1 cellular context compared by ENCODE assay signal in genomic region chr10:43648392-43649148, GRCh38.
TF ChIP-seq lines count a peak whose summit lies in the region.

A gene with protein sequence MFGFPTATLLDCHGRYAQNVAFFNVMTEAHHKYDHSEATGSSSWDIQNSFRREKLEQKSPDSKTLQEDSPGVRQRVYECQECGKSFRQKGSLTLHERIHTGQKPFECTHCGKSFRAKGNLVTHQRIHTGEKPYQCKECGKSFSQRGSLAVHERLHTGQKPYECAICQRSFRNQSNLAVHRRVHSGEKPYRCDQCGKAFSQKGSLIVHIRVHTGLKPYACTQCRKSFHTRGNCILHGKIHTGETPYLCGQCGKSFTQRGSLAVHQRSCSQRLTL (minus strand): TSS chr10:43648881. CDS start chr10:43646133, 2,748 bp downstream.

TF ChIP-seq in K562, 482 proteins besides CTCF, POLR2A, EP300 and RAD21 (continued from another document and continues in another):
- TF ChIP-seq HMGXB4 (CRISPR knock-in tag; IDR thresholded peaks at IDR 0.05) (no peak), SPI1 (IDR thresholded peaks at IDR 0.05; ENCODE audit: borderline replicate concordance, low read depth, low read length) (no peak), ZNF212 (CRISPR knock-in tag; IDR thresholded peaks at IDR 0.05) (no peak; the same call in 1 of the 2 replicates), RBM15 (IDR thresholded peaks at IDR 0.05; ENCODE audit: insufficient read depth, low read length) (no peak), ZNF444 (CRISPR knock-in tag; IDR thresholded peaks at IDR 0.05) (no peak), GATAD2B (IDR thresholded peaks at IDR 0.05; ENCODE audit: borderline replicate concordance) (peak; percentile 84), HDGF (IDR thresholded peaks at IDR 0.05) (no peak), PURB (CRISPR knock-in tag; IDR thresholded peaks at IDR 0.05; ENCODE audit: low read depth) (no peak), ZNF512 (tag; IDR thresholded peaks at IDR 0.05) (no peak), SNIP1 (IDR thresholded peaks at IDR 0.05; ENCODE audit: low read depth) (no peak), ZNF77 (CRISPR knock-in tag; IDR thresholded peaks at IDR 0.05) (no peak), RB1 (IDR thresholded peaks at IDR 0.05; ENCODE audit: low read depth) (peak; percentile 80), YBX1 (IDR thresholded peaks at IDR 0.05) (no peak), CBX5 (IDR thresholded peaks at IDR 0.05; ENCODE audit: borderline replicate concordance, low read depth) (no peak), SAP30 (IDR thresholded peaks at IDR 0.05; ENCODE audit: borderline replicate concordance, insufficient read depth, low read depth, low read length, poor library complexity, severe bottlenecking) (peak; percentile 43), ZNF165 (CRISPR knock-in tag; IDR thresholded peaks at IDR 0.05; ENCODE audit: borderline replicate concordance) (no peak), ZNF175 (CRISPR knock-in tag; IDR thresholded peaks at IDR 0.05; ENCODE audit: low read depth) (peak; percentile 71; the same call in 1 of the 2 replicates), ETV1 (tag; conservative IDR thresholded peaks at IDR 0.05; ENCODE audit: low read depth) (no peak), MCM3 (IDR thresholded peaks at IDR 0.05) (no peak), MTA2 (IDR thresholded peaks at IDR 0.05; ENCODE audit: low read depth) (no peak), ZNF696 (CRISPR knock-in tag; conservative IDR thresholded peaks at IDR 0.05) (no peak), TEAD4 (IDR thresholded peaks at IDR 0.05; ENCODE audit: low read length) (no peak), TEAD4 (CRISPR knock-in tag; IDR thresholded peaks at IDR 0.05; ENCODE audit: borderline replicate concordance) (0 out of 2 replicates have a peak, but pooled peaks have one; percentile 61), NFE2 (IDR thresholded peaks at IDR 0.05; ENCODE audit: low read depth) (no peak), MED1 (CRISPR knock-in tag; IDR thresholded peaks at IDR 0.05; ENCODE audit: borderline replicate concordance) (no peak), RERE (CRISPR knock-in tag; IDR thresholded peaks at IDR 0.05; ENCODE audit: borderline replicate concordance) (no peak), SRF (CRISPR knock-in tag; IDR thresholded peaks at IDR 0.05) (no peak), CREB1 (IDR thresholded peaks at IDR 0.05) (no peak), CREB1 (CRISPR knock-in tag; IDR thresholded peaks at IDR 0.05) (no peak; the same call in 1 of the 2 replicates), HDAC8 (tag; IDR thresholded peaks at IDR 0.05) (peak; percentile 63; the same call in 1 of the 2 replicates), TAF15 (IDR thresholded peaks at IDR 0.05; ENCODE audit: low read depth, low read length) (no peak), ZNF589 (CRISPR knock-in tag; IDR thresholded peaks at IDR 0.05; ENCODE audit: low read depth) (peak; percentile 71; the same call in 1 of the 2 replicates), MCM2 (IDR thresholded peaks at IDR 0.05; ENCODE audit: low read depth) (no peak), CBX1 (IDR thresholded peaks at IDR 0.05; ENCODE audit: low read depth) (peak; percentile 77; the same call in 1 of the 2 replicates), ZNF507 (tag; conservative IDR thresholded peaks at IDR 0.05) (no peak), ZNF584 (CRISPR knock-in tag; IDR thresholded peaks at IDR 0.05; ENCODE audit: low read depth) (peak; percentile 11; the same call in 1 of the 2 replicates), SMAD1 (IDR thresholded peaks at IDR 0.05; ENCODE audit: low read depth, low read length, partially characterized antibody) (no peak), NCOA4 (IDR thresholded peaks at IDR 0.05; ENCODE audit: partially characterized antibody) (no peak), KLF10 (CRISPR knock-in tag; IDR thresholded peaks at IDR 0.05) (no peak), RNF219 (CRISPR knock-in tag; IDR thresholded peaks at IDR 0.05) (no peak), TCF15 (CRISPR knock-in tag; IDR thresholded peaks at IDR 0.05) (no peak), ZBTB8A (IDR thresholded peaks at IDR 0.05; ENCODE audit: partially characterized antibody) (no peak), BDP1 (IDR thresholded peaks at IDR 0.05; ENCODE audit: insufficient read depth, insufficient read length) (no peak), ZNF263 (CRISPR knock-in tag; IDR thresholded peaks at IDR 0.05; ENCODE audit: borderline replicate concordance) (no peak)
- TF ChIP-seq, protein P1, sequence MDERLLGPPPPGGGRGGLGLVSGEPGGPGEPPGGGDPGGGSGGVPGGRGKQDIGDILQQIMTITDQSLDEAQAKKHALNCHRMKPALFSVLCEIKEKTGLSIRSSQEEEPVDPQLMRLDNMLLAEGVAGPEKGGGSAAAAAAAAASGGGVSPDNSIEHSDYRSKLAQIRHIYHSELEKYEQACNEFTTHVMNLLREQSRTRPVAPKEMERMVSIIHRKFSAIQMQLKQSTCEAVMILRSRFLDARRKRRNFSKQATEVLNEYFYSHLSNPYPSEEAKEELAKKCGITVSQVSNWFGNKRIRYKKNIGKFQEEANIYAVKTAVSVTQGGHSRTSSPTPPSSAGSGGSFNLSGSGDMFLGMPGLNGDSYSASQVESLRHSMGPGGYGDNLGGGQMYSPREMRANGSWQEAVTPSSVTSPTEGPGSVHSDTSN (CRISPR knock-in tag; IDR thresholded peaks at IDR 0.05; ENCODE audit: low read depth), result peak; percentile 35; the same call in 1 of the 2 replicates
- TF ChIP-seq, protein P1 (tag; conservative IDR thresholded peaks at IDR 0.05; ENCODE audit: low read depth), result no peak; the same call in 1 of the 2 replicates
- TF ChIP-seq, protein P2, sequence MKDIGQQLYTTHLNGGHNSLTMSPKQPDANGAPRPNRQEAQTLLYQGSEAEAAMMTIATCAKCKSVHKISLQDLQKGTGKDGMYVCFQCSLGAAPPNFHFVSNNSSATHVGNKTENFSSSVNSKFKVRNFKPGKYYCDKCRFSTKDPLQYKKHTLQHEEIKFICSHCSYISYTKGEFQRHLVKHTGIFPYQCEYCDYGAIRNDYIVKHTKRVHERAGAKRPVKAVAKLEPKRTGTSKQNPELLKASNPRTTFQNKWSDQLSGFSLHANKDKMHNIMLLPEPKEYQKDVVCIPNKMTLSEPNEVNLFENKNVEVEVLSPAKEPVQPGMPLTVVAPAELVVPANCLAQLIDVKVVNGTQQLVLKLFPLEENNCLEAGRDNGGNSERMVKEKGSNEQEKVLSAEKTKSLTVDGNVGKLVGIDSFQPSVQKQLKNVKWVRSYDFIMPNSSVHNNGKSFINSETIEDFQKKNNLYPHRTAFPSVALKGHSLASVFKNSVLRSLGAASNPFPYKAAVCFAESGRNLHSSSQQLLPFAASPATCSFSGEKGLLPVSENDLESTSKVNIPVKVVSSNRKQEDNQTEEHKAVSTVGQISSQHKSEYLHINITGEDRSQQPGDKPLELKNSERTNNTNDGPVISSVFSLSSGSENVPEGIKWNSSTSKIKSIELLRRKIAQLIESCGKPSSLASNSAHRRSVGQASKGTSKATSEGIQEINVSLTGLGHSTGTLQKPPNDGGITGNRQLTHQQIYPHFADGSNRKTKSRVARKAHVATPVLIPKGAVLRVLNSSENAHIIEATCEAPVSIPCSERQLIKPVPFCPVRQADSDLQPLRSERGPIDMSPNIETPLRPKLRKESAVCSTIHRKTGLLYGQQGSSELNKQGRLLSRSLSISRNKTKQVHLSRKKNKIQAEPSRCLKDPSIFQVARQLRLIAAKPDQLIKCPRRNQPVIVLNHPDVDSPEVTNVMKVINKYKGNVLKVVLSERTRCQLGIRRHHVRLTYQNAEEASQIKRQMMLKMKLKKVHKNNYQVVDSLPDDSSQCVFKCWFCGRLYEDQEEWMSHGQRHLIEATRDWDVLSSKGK (CRISPR knock-in tag; IDR thresholded peaks at IDR 0.05), result no peak
- TF ChIP-seq, protein P3, sequence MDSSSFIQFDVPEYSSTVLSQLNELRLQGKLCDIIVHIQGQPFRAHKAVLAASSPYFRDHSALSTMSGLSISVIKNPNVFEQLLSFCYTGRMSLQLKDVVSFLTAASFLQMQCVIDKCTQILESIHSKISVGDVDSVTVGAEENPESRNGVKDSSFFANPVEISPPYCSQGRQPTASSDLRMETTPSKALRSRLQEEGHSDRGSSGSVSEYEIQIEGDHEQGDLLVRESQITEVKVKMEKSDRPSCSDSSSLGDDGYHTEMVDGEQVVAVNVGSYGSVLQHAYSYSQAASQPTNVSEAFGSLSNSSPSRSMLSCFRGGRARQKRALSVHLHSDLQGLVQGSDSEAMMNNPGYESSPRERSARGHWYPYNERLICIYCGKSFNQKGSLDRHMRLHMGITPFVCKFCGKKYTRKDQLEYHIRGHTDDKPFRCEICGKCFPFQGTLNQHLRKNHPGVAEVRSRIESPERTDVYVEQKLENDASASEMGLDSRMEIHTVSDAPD (CRISPR knock-in tag; IDR thresholded peaks at IDR 0.05), result no peak
